ENCODE assay signal across 1 cellular context in genomic region chr5:96668725-96669124, GRCh38.
TF ChIP-seq lines count a peak whose summit lies in the region.

No MANE protein-coding gene starts in this region.

TF ChIP-seq in A549, 52 proteins besides CTCF, POLR2A, EP300 and RAD21 (continued from another document):
- TF ChIP-seq CHD4 (IDR thresholded peaks at IDR 0.05; ENCODE audit: borderline replicate concordance) = no peak
- no peak for TF ChIP-seq HEYL (CRISPR knock-in tag; IDR thresholded peaks at IDR 0.05)
